ENCODE assay signal across 8 cellular contexts in genomic region chr13:66680031-66680430, GRCh38.
"Had no signal": no experiment of that assay in that cellular context is flagged by ENCODE, and none has a peak within 500 bp of the region (broad histone marks: within the 10 kb centered on the region; RNA-seq: fewer than 3 reads in every experiment).

No MANE protein-coding gene starts in this region.

- FAIRE-seq: G401.6, GM12878, GM12891, GM12892, GM18507, GM19239 had no signal

- ATAC-seq: GM12878 had no signal

- DNase-seq: GDM1, GF-D8 had no signal

- H3K4me3 ChIP-seq: GM12878 had no signal
